ENCODE assay signal across 8 cellular contexts in the genomic region with DNA sequence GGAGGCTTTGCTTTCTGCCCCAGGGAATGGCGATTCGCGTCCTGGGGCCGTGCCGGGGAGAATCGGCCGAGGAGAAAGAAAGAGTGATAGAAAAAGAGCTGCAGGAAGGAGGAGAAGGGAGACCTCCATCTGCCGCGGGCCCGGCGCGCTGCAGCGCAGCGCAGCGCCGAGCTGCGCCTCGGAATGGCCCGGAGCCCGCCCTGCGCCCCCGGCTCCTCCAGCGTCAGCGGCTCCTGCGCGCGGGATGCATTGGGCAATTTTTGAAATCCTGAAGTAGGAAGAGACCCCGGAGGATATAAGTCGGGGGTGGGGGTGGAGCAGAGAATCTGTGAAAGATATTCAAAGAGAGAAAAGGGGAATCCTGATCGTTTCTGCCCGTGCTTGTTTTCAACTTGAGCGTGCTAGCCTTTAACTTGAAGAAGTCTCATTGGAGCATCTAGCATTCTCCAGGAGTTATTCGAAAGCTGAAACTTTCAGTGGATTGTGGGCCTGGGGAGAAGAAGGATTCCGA. TPM values are rescaled to one million over a fixed set of nuclear protein-coding genes. Genes with fewer than 3 reads are reported as not detected.
DNase-seq lines count a peak whose midpoint lies in the region; ATAC-seq, FAIRE-seq and TF ChIP-seq lines count a peak whose summit lies in the region.

No MANE protein-coding gene starts in this region.

- peaks cover 6% of the 10 kb centered on the region for H3K4me1 Mint-ChIP-seq in activated T-cell treated with anti-CD3 and anti-CD28 coated beads, Interleukin-2, amount 50 U/mL, for 4 hours (ENCODE audit: low read depth)
- peaks cover 14% of the 10 kb centered on the region for H3K4me1 Mint-ChIP-seq in activated CD8-positive, alpha-beta T cell treated with anti-CD3 and anti-CD28 coated beads, Interleukin-2, amount 10 ng/mL, durations not matched to agents 7 days and 5 days (ENCODE audit: low read depth)
- peaks cover 3% of the 10 kb centered on the region for H3K4me1 Mint-ChIP-seq in activated naive CD4-positive, alpha-beta T cell treated with anti-CD3 and anti-CD28 coated beads, Interleukin-2, amount 10 ng/mL, durations not matched to agents 7 days and 5 days

- H3K36me3 ChIP-seq in osteoblast (ENCODE audit: insufficient read depth, low read length), result no peaks in the 10 kb centered on the region

- H3K27ac ChIP-seq in osteoblast (ENCODE audit: low read depth, low read length), result peak overlapping the region; percentile 88

- H3K9me3 Mint-ChIP-seq in activated T-cell treated with anti-CD3 and anti-CD28 coated beads, Interleukin-2, amount 50 U/mL, for 4 hours, result no peaks in the 10 kb centered on the region
- no peaks in the 10 kb centered on the region for H3K9me3 Mint-ChIP-seq in activated CD8-positive, alpha-beta T cell treated with anti-CD3 and anti-CD28 coated beads, Interleukin-2, amount 10 ng/mL, durations not matched to agents 7 days and 5 days (ENCODE audit: insufficient read depth)
- H3K9me3 Mint-ChIP-seq in activated naive CD4-positive, alpha-beta T cell treated with anti-CD3 and anti-CD28 coated beads, Interleukin-2, amount 10 ng/mL, durations not matched to agents 7 days and 5 days, result no peaks in the 10 kb centered on the region

- intact Hi-C loops in Right ventricle myocardium superior (cut with DNase I), result loop anchor here (10.0 kb wide), 1 partner anchor 154 kb away; no protein-coding TSS in a partner anchor

- H3K79me2 ChIP-seq in osteoblast (ENCODE audit: insufficient read depth, low read length), result peaks cover 40% of the 10 kb centered on the region

- no peaks in the 10 kb centered on the region for H3K9me3 ChIP-seq in osteoblast (ENCODE audit: low read depth, low read length)

- H3K27me3 ChIP-seq in osteoblast (ENCODE audit: insufficient read depth, low read length), result no peaks in the 10 kb centered on the region

- H3K4me1 ChIP-seq in osteoblast (ENCODE audit: insufficient read depth, low read length), result peaks cover 9% of the 10 kb centered on the region

- POLR2A ChIA-PET in activated CD8-positive, alpha-beta T cell treated with anti-CD3 and anti-CD28 coated beads, Interleukin-2, amount 10 ng/mL, durations not matched to agents 7 days and 5 days (lab: Charles Lee), result no interaction called here

- H3K27me3 Mint-ChIP-seq in activated T-cell treated with anti-CD3 and anti-CD28 coated beads, Interleukin-2, amount 50 U/mL, for 4 hours (ENCODE audit: low read depth), result peaks cover 53% of the 10 kb centered on the region
- H3K27me3 Mint-ChIP-seq in activated CD8-positive, alpha-beta T cell treated with anti-CD3 and anti-CD28 coated beads, Interleukin-2, amount 10 ng/mL, durations not matched to agents 7 days and 5 days (ENCODE audit: low read depth), result peaks cover 57% of the 10 kb centered on the region
- H3K27me3 Mint-ChIP-seq in activated naive CD4-positive, alpha-beta T cell treated with anti-CD3 and anti-CD28 coated beads, Interleukin-2, amount 10 ng/mL, durations not matched to agents 7 days and 5 days, result peaks cover 32% of the 10 kb centered on the region

- H2AFZ ChIP-seq in osteoblast (ENCODE audit: low read length), result peak overlapping the region; percentile 97

- no peak for FAIRE-seq in GM12892 (lab: Jason Lieb, UNC)

- H3K4me2 ChIP-seq in osteoblast (ENCODE audit: insufficient read depth, low read length), result peak overlapping the region; percentile 91

- TF ChIP-seq POLR2A in GM12892 (IDR thresholded peaks at IDR 0.05; ENCODE audit: low read depth, low read length), result no peak

- no peak for TF ChIP-seq CTCF in osteoblast (IDR thresholded peaks at IDR 0.05; ENCODE audit: extremely low read depth, low read depth, low read length)

- ATAC-seq in activated T-cell treated with anti-CD3 and anti-CD28 coated beads, Interleukin-2, amount 50 U/mL, for 4 hours, result peak; percentile 18 to 46
- peak; percentile 27 for ATAC-seq in activated CD8-positive, alpha-beta T cell treated with anti-CD3 and anti-CD28 coated beads, Interleukin-2, amount 10 ng/mL, durations not matched to agents 7 days and 5 days
- ATAC-seq in Right ventricle myocardium superior (ENCODE audit: poor library complexity), result peak; percentile 45

- H3K36me3 Mint-ChIP-seq in activated T-cell treated with anti-CD3 and anti-CD28 coated beads, Interleukin-2, amount 50 U/mL, for 4 hours (ENCODE audit: insufficient read depth), result no peaks in the 10 kb centered on the region
- no peaks in the 10 kb centered on the region for H3K36me3 Mint-ChIP-seq in activated CD8-positive, alpha-beta T cell treated with anti-CD3 and anti-CD28 coated beads, Interleukin-2, amount 10 ng/mL, durations not matched to agents 7 days and 5 days (ENCODE audit: low read depth)
- H3K36me3 Mint-ChIP-seq in activated naive CD4-positive, alpha-beta T cell treated with anti-CD3 and anti-CD28 coated beads, Interleukin-2, amount 10 ng/mL, durations not matched to agents 7 days and 5 days, result no peaks in the 10 kb centered on the region

- H3K27ac Mint-ChIP-seq in activated CD8-positive, alpha-beta T cell treated with anti-CD3 and anti-CD28 coated beads, Interleukin-2, amount 10 ng/mL, durations not matched to agents 7 days and 5 days, result no peak overlapping the region
- H3K27ac Mint-ChIP-seq in activated naive CD4-positive, alpha-beta T cell treated with anti-CD3 and anti-CD28 coated beads, Interleukin-2, amount 10 ng/mL, durations not matched to agents 7 days and 5 days, result no peak overlapping the region

- H3K4me3 ChIP-seq in osteoblast (ENCODE audit: insufficient read depth, low read length), result peak overlapping the region; percentile 87

- CTCF ChIA-PET in activated CD8-positive, alpha-beta T cell treated with anti-CD3 and anti-CD28 coated beads, Interleukin-2, amount 10 ng/mL, durations not matched to agents 7 days and 5 days (lab: Charles Lee), result no interaction called here
- CTCF ChIA-PET in activated naive CD4-positive, alpha-beta T cell treated with anti-CD3 and anti-CD28 coated beads, Interleukin-2, amount 10 ng/mL, durations not matched to agents 7 days and 5 days (lab: Charles Lee), result no interaction called here

- DNase-seq in activated T-cell treated with anti-CD3 and anti-CD28 coated beads, Interleukin-2, amount 50 U/mL, for 4 hours, result no peak
- DNase-seq in activated T-cell treated with anti-CD3 and anti-CD28 coated beads, Interleukin-2, amount 50 U/mL, for 1 hour, result no peak
- DNase-seq in activated CD8-positive, alpha-beta T cell treated with anti-CD3 and anti-CD28 coated beads, Interleukin-2, amount 10 ng/mL, durations not matched to agents 7 days and 5 days, result no peak
- peak; percentile 57 for DNase-seq in Right ventricle myocardium superior
- peak; percentile 83 for DNase-seq in osteoblast (ENCODE audit: insufficient read length, low spot score, missing footprints)
- DNase-seq in GM12892 (ENCODE audit: insufficient read length), result no peak
- no peak for DNase-seq in activated naive CD4-positive, alpha-beta T cell treated with anti-CD3 and anti-CD28 coated beads, Interleukin-2, amount 10 ng/mL, durations not matched to agents 7 days and 5 days
- DNase-seq in stimulated activated CD4-positive, alpha-beta T cell treated with anti-CD3 and anti-CD28 coated beads, Interleukin-4, amount 100 ng/mL, for 4 hours, result no peak

- H3K4me3 Mint-ChIP-seq in activated T-cell treated with anti-CD3 and anti-CD28 coated beads, Interleukin-2, amount 50 U/mL, for 4 hours, result peak overlapping the region; percentile 33
- H3K4me3 Mint-ChIP-seq in activated CD8-positive, alpha-beta T cell treated with anti-CD3 and anti-CD28 coated beads, Interleukin-2, amount 10 ng/mL, durations not matched to agents 7 days and 5 days, result peak overlapping the region; percentile 2
- no peak overlapping the region for H3K4me3 Mint-ChIP-seq in activated naive CD4-positive, alpha-beta T cell treated with anti-CD3 and anti-CD28 coated beads, Interleukin-2, amount 10 ng/mL, durations not matched to agents 7 days and 5 days

- H4K20me1 ChIP-seq in osteoblast (ENCODE audit: insufficient read depth, low read length), result no peaks in the 10 kb centered on the region

RNA-seq across cellular contexts. Expression of gene PDE3A, which starts 0.4 kb away (rescaled TPM):
- total RNA-seq in activated T-cell treated with anti-CD3 and anti-CD28 coated beads, Interleukin-2, amount 50 U/mL, for 4 hours, result under 1 TPM in 2 of 3 donors, not detected in 1; 0.08 TPM
- total RNA-seq in activated CD8-positive, alpha-beta T cell treated with anti-CD3 and anti-CD28 coated beads, Interleukin-2, amount 10 ng/mL, durations not matched to agents 7 days and 5 days, result not detected
- 153 TPM for total RNA-seq in Right ventricle myocardium superior
- 8.0 and 14.8 TPM in 2 replicates for total RNA-seq in osteoblast
- polyA plus RNA-seq in GM12892 (2012; ENCODE audit: missing spikeins), result not detected

Comparison
In these comparisons a context has a peak if more than half of its experiments do, and no peak if none do; other contexts are left out.
1. DNase-seq: peak in Right ventricle myocardium superior (single experiment) and osteoblast (single experiment); none in activated T-cell treated with anti-CD3 and anti-CD28 coated beads, Interleukin-2, amount 50 U/mL, for 4 hours (single experiment), activated T-cell treated with anti-CD3 and anti-CD28 coated beads, Interleukin-2, amount 50 U/mL, for 1 hour (single experiment), activated CD8-positive, alpha-beta T cell treated with anti-CD3 and anti-CD28 coated beads, Interleukin-2, amount 10 ng/mL, durations not matched to agents 7 days and 5 days (single experiment), GM12892 (single experiment), activated naive CD4-positive, alpha-beta T cell treated with anti-CD3 and anti-CD28 coated beads, Interleukin-2, amount 10 ng/mL, durations not matched to agents 7 days and 5 days (single experiment) and stimulated activated CD4-positive, alpha-beta T cell treated with anti-CD3 and anti-CD28 coated beads, Interleukin-4, amount 100 ng/mL, for 4 hours (0 of 2).
2. Peak in every context shown above with its lines, with median percentiles within 50 percentile points of each other: ATAC-seq.